1 cellular context compared by ENCODE assay signal in the genomic region with DNA sequence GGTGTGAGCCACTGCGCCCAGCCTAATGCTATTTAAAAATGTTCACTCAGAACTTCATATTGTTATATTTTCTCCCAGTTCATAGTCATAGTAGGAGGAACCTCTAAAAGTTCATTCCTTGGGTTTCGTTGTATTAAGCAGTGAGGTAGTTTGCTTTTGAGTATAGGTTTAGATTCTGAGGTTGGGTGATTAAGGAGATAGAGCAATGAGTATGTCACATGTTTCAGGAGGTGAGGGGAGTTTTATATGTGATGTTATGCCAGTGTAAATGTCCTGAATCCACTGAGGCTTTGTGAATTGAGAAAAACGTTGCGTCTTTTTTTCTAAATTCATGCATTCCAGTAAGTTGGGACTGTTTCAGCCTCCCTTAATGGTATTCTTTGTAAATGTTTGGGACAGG.
A peak's percentile ranks its signal among the peaks of the same experiment; 100 is the strongest.
TF ChIP-seq lines count a peak whose summit lies in the region.

No MANE protein-coding gene starts in this region.

TF ChIP-seq in K562, 482 proteins besides CTCF, POLR2A, EP300 and RAD21 (continues in another document):
- TF ChIP-seq, protein P1, sequence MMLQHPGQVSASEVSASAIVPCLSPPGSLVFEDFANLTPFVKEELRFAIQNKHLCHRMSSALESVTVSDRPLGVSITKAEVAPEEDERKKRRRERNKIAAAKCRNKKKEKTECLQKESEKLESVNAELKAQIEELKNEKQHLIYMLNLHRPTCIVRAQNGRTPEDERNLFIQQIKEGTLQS (IDR thresholded peaks at IDR 0.05) = no peak
- TF ChIP-seq, protein P1 (CRISPR knock-in tag; conservative IDR thresholded peaks at IDR 0.05) = no peak
- TF ChIP-seq ZFPM2 (CRISPR knock-in tag; IDR thresholded peaks at IDR 0.05) (0 out of 2 replicates have a peak, but pooled peaks have one; percentile 15), PBX2 (CRISPR knock-in tag; IDR thresholded peaks at IDR 0.05; ENCODE audit: low read depth) (no peak), PBX2 (tag; conservative IDR thresholded peaks at IDR 0.05; ENCODE audit: low read depth) (no peak), HDAC3 (IDR thresholded peaks at IDR 0.05; ENCODE audit: borderline replicate concordance, partially characterized antibody) (no peak), RHOXF2B (CRISPR knock-in tag; conservative IDR thresholded peaks at IDR 0.05) (0 out of 2 replicates have a peak, but pooled peaks have one; percentile 34), KLF1 (tag; IDR thresholded peaks at IDR 0.05) (0 out of 2 replicates have a peak, but pooled peaks have one; percentile 28), RB1 (IDR thresholded peaks at IDR 0.05; ENCODE audit: low read depth) (no peak), FOXK1 (CRISPR knock-in tag; IDR thresholded peaks at IDR 0.05; ENCODE audit: borderline replicate concordance) (0 out of 2 replicates have a peak, but pooled peaks have one; percentile 84), HLTF (IDR thresholded peaks at IDR 0.05) (no peak), ZNF707 (CRISPR knock-in tag; conservative IDR thresholded peaks at IDR 0.05) (no peak), HDAC1 (IDR thresholded peaks at IDR 0.05) (no peak), ZKSCAN1 (IDR thresholded peaks at IDR 0.05; ENCODE audit: low read depth, low read length) (no peak), TFE3 (CRISPR knock-in tag; IDR thresholded peaks at IDR 0.05) (0 out of 2 replicates have a peak, but pooled peaks have one; percentile 14), NFIX (CRISPR knock-in tag; IDR thresholded peaks at IDR 0.05; ENCODE audit: low read depth) (no peak), KDM2B (CRISPR knock-in tag; IDR thresholded peaks at IDR 0.05) (no peak), HOXB6 (CRISPR knock-in tag; IDR thresholded peaks at IDR 0.05; ENCODE audit: borderline replicate concordance) (0 out of 2 replicates have a peak, but pooled peaks have one; percentile 69), ZNF436 (CRISPR knock-in tag; IDR thresholded peaks at IDR 0.05) (no peak), WHSC1 (IDR thresholded peaks at IDR 0.05; ENCODE audit: low read length) (no peak), OTX1 (CRISPR knock-in tag; IDR thresholded peaks at IDR 0.05) (peak; percentile 1; the same call in 1 of the 2 replicates), CHCHD3 (CRISPR knock-in tag; IDR thresholded peaks at IDR 0.05) (no peak), RFX7 (CRISPR knock-in tag; IDR thresholded peaks at IDR 0.05) (peak; percentile 87), MCM7 (IDR thresholded peaks at IDR 0.05) (no peak), ZNF253 (CRISPR knock-in tag; conservative IDR thresholded peaks at IDR 0.05) (0 out of 2 replicates have a peak, but pooled peaks have one; percentile 39), GABPB2 (CRISPR knock-in tag; conservative IDR thresholded peaks at IDR 0.05) (peak; percentile 81; the same call in 1 of the 2 replicates), RBBP5 (IDR thresholded peaks at IDR 0.05; ENCODE audit: borderline replicate concordance, insufficient read depth, low read length, poor library complexity, severe bottlenecking) (no peak), ARNT (IDR thresholded peaks at IDR 0.05) (no peak), CREB3 (tag; conservative IDR thresholded peaks at IDR 0.05; ENCODE audit: low read depth) (no peak), BCLAF1 (IDR thresholded peaks at IDR 0.05; ENCODE audit: borderline replicate concordance in 1 of 2, control insufficient read depth in 1 of 2, low read depth in 2 of 2, low read length in 1 of 2) (no peak), TAF1 (IDR thresholded peaks at IDR 0.05; ENCODE audit: control insufficient read depth, extremely low read depth, insufficient read depth, low read length, severe bottlenecking) (no peak)
- TF ChIP-seq, protein P2, sequence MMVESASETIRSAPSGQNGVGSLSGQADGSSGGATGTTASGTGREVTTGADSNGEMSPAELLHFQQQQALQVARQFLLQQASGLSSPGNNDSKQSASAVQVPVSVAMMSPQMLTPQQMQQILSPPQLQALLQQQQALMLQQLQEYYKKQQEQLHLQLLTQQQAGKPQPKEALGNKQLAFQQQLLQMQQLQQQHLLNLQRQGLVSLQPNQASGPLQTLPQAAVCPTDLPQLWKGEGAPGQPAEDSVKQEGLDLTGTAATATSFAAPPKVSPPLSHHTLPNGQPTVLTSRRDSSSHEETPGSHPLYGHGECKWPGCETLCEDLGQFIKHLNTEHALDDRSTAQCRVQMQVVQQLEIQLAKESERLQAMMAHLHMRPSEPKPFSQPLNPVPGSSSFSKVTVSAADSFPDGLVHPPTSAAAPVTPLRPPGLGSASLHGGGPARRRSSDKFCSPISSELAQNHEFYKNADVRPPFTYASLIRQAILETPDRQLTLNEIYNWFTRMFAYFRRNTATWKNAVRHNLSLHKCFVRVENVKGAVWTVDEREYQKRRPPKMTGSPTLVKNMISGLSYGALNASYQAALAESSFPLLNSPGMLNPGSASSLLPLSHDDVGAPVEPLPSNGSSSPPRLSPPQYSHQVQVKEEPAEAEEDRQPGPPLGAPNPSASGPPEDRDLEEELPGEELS (CRISPR knock-in tag; IDR thresholded peaks at IDR 0.05; ENCODE audit: borderline replicate concordance) = peak; percentile 12; the same call in 1 of the 2 replicates
- TF ChIP-seq, protein P3, sequence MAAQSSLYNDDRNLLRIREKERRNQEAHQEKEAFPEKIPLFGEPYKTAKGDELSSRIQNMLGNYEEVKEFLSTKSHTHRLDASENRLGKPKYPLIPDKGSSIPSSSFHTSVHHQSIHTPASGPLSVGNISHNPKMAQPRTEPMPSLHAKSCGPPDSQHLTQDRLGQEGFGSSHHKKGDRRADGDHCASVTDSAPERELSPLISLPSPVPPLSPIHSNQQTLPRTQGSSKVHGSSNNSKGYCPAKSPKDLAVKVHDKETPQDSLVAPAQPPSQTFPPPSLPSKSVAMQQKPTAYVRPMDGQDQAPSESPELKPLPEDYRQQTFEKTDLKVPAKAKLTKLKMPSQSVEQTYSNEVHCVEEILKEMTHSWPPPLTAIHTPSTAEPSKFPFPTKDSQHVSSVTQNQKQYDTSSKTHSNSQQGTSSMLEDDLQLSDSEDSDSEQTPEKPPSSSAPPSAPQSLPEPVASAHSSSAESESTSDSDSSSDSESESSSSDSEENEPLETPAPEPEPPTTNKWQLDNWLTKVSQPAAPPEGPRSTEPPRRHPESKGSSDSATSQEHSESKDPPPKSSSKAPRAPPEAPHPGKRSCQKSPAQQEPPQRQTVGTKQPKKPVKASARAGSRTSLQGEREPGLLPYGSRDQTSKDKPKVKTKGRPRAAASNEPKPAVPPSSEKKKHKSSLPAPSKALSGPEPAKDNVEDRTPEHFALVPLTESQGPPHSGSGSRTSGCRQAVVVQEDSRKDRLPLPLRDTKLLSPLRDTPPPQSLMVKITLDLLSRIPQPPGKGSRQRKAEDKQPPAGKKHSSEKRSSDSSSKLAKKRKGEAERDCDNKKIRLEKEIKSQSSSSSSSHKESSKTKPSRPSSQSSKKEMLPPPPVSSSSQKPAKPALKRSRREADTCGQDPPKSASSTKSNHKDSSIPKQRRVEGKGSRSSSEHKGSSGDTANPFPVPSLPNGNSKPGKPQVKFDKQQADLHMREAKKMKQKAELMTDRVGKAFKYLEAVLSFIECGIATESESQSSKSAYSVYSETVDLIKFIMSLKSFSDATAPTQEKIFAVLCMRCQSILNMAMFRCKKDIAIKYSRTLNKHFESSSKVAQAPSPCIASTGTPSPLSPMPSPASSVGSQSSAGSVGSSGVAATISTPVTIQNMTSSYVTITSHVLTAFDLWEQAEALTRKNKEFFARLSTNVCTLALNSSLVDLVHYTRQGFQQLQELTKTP (IDR thresholded peaks at IDR 0.05; ENCODE audit: low read depth in 1 of 2, partially characterized antibody in 2 of 2) = no peak
- TF ChIP-seq, protein P4, sequence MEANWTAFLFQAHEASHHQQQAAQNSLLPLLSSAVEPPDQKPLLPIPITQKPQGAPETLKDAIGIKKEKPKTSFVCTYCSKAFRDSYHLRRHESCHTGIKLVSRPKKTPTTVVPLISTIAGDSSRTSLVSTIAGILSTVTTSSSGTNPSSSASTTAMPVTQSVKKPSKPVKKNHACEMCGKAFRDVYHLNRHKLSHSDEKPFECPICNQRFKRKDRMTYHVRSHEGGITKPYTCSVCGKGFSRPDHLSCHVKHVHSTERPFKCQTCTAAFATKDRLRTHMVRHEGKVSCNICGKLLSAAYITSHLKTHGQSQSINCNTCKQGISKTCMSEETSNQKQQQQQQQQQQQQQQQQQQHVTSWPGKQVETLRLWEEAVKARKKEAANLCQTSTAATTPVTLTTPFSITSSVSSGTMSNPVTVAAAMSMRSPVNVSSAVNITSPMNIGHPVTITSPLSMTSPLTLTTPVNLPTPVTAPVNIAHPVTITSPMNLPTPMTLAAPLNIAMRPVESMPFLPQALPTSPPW (CRISPR knock-in tag; IDR thresholded peaks at IDR 0.05) = no peak
- TF ChIP-seq, protein P5, sequence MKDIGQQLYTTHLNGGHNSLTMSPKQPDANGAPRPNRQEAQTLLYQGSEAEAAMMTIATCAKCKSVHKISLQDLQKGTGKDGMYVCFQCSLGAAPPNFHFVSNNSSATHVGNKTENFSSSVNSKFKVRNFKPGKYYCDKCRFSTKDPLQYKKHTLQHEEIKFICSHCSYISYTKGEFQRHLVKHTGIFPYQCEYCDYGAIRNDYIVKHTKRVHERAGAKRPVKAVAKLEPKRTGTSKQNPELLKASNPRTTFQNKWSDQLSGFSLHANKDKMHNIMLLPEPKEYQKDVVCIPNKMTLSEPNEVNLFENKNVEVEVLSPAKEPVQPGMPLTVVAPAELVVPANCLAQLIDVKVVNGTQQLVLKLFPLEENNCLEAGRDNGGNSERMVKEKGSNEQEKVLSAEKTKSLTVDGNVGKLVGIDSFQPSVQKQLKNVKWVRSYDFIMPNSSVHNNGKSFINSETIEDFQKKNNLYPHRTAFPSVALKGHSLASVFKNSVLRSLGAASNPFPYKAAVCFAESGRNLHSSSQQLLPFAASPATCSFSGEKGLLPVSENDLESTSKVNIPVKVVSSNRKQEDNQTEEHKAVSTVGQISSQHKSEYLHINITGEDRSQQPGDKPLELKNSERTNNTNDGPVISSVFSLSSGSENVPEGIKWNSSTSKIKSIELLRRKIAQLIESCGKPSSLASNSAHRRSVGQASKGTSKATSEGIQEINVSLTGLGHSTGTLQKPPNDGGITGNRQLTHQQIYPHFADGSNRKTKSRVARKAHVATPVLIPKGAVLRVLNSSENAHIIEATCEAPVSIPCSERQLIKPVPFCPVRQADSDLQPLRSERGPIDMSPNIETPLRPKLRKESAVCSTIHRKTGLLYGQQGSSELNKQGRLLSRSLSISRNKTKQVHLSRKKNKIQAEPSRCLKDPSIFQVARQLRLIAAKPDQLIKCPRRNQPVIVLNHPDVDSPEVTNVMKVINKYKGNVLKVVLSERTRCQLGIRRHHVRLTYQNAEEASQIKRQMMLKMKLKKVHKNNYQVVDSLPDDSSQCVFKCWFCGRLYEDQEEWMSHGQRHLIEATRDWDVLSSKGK (CRISPR knock-in tag; IDR thresholded peaks at IDR 0.05) = no peak
